ENCODE assay signal across 10 cellular contexts in genomic region chr1:1281533-1282321, GRCh38. TPM values are rescaled to one million over a fixed set of nuclear protein-coding genes. Genes with fewer than 3 reads are reported as not detected.
DNase-seq lines count a peak whose midpoint lies in the region; ATAC-seq, FAIRE-seq and TF ChIP-seq lines count a peak whose summit lies in the region.
"Had no signal": no experiment of that assay in that cellular context is flagged by ENCODE, and none has a peak within 500 bp of the region (broad histone marks: within the 10 kb centered on the region; RNA-seq: fewer than 3 reads in every experiment).

No MANE protein-coding gene starts in this region.

- H3K36me3 ChIP-seq in bronchial epithelial cell (ENCODE audit: control insufficient read depth, insufficient read depth, low read length) (no peaks in the 10 kb centered on the region), lower lobe of right lung (no peaks in the 10 kb centered on the region), HAP-1 (replicated peaks) (no peaks in the 10 kb centered on the region)

- no peak overlapping the region for H3K4me3 ChIP-seq in bronchial epithelial cell (ENCODE audit: low read depth, low read length)
- H3K4me3 ChIP-seq in lower lobe of right lung = no peak overlapping the region
- H3K4me3 ChIP-seq in HAP-1 = no peak overlapping the region

- no peak overlapping the region for H3K4me3 Mint-ChIP-seq in activated CD8-positive, alpha-beta memory T cell treated with anti-CD3 and anti-CD28 coated beads, Interleukin-2, amount 10 ng/mL, durations not matched to agents 7 days and 5 days

- DNase-seq in CD1c-positive myeloid dendritic cell (ENCODE audit: extremely low spot score) (peak; percentile 27), HT-29 (ENCODE audit: low spot score) (peak; percentile 58), bronchial epithelial cell (ENCODE audit: low read depth) (peak; percentile 76), lower lobe of right lung (peak; percentile 84), D721Med (ENCODE audit: insufficient read length, low spot score) (no peak), HAP-1 (ENCODE audit: low spot score in 2 of 2) (no peak)
- no peak for DNase-seq in activated CD8-positive, alpha-beta memory T cell treated with anti-CD3 and anti-CD28 coated beads, Interleukin-2, amount 10 ng/mL, durations not matched to agents 7 days and 5 days
- DNase-seq: activated CD8-positive, alpha-beta memory T cell treated with anti-CD3 and anti-CD28 coated beads, Interleukin-2, amount 50 U/mL, for 4 hours; nucleus accumbens had no signal

- in situ Hi-C loops in HAP-1 (cut with MboI; ENCODE audit: low sequenced_read_pairs) = no loop called here

- H3K4me1 ChIP-seq in lower lobe of right lung = peaks cover 5% of the 10 kb centered on the region
- H3K4me1 ChIP-seq in HAP-1 = no peaks in the 10 kb centered on the region

- H3K27me3 Mint-ChIP-seq in activated CD8-positive, alpha-beta memory T cell treated with anti-CD3 and anti-CD28 coated beads, Interleukin-2, amount 10 ng/mL, durations not matched to agents 7 days and 5 days = no peaks in the 10 kb centered on the region

- no peak for TF ChIP-seq CTCF in bronchial epithelial cell (IDR thresholded peaks at IDR 0.05; ENCODE audit: insufficient read depth, low read length, severe bottlenecking)
- TF ChIP-seq CTCF in lower lobe of right lung (IDR thresholded peaks at IDR 0.05) = no peak
- no peak for TF ChIP-seq CTCF in D721Med (IDR thresholded peaks at IDR 0.05; ENCODE audit: insufficient read depth, missing control alignments)

- CTCF ChIA-PET in activated CD8-positive, alpha-beta memory T cell treated with anti-CD3 and anti-CD28 coated beads, Interleukin-2, amount 10 ng/mL, durations not matched to agents 7 days and 5 days (lab: Charles Lee) = interaction anchor here (0.9 to 1.5 kb wide), 2 partner anchors 11 to 31 kb away, joined by 3 to 4 read pairs; no protein-coding TSS in a partner anchor

- no peaks in the 10 kb centered on the region for H3K9me3 Mint-ChIP-seq in activated CD8-positive, alpha-beta memory T cell treated with anti-CD3 and anti-CD28 coated beads, Interleukin-2, amount 10 ng/mL, durations not matched to agents 7 days and 5 days (ENCODE audit: low read depth)

- H3K9me3 ChIP-seq in lower lobe of right lung (no peaks in the 10 kb centered on the region), HAP-1 (peaks cover under 1% of the 10 kb centered on the region; the same call in 1 of the 2 replicates)

- H3K27ac Mint-ChIP-seq in activated CD8-positive, alpha-beta memory T cell treated with anti-CD3 and anti-CD28 coated beads, Interleukin-2, amount 10 ng/mL, durations not matched to agents 7 days and 5 days = no peak overlapping the region

- ATAC-seq in lower lobe of right lung = peak; percentile 75 to 81
- ATAC-seq in activated CD8-positive, alpha-beta memory T cell treated with anti-CD3 and anti-CD28 coated beads, Interleukin-2, amount 10 ng/mL, durations not matched to agents 7 days and 5 days = no peak
- ATAC-seq in GM21528 (IDR thresholded peaks at IDR 0.05; ENCODE audit: low FRiP score, unreplicated experiment) = no peak

- intact Hi-C loops in lower lobe of right lung (cut with DNase I) = no loop called here

- no peaks in the 10 kb centered on the region for H3K27me3 ChIP-seq in bronchial epithelial cell (ENCODE audit: control insufficient read depth, insufficient read depth, low read length)
- peaks cover 19% of the 10 kb centered on the region for H3K27me3 ChIP-seq in lower lobe of right lung (ENCODE audit: low read depth)
- H3K27me3 ChIP-seq in HAP-1 (ENCODE audit: low read depth) = no peaks in the 10 kb centered on the region

- H3K36me3 Mint-ChIP-seq in activated CD8-positive, alpha-beta memory T cell treated with anti-CD3 and anti-CD28 coated beads, Interleukin-2, amount 10 ng/mL, durations not matched to agents 7 days and 5 days = no peaks in the 10 kb centered on the region

- H3K27ac ChIP-seq in lower lobe of right lung = no peak overlapping the region

- H3K4me1 Mint-ChIP-seq in activated CD8-positive, alpha-beta memory T cell treated with anti-CD3 and anti-CD28 coated beads, Interleukin-2, amount 10 ng/mL, durations not matched to agents 7 days and 5 days = no peaks in the 10 kb centered on the region

- peak; percentile 43 for FAIRE-seq in bronchial epithelial cell (lab: Jason Lieb, UNC)
- no peak for FAIRE-seq in D721Med (lab: Jason Lieb, UNC)

RNA-seq across cellular contexts. Expression of gene SCNN1D, which starts 1.5 kb away (rescaled TPM):
- 0.48 and 0.50 TPM in 2 replicates for total RNA-seq in HT-29 (2014; rRNA removed; shearing (Covaris generic))
- 0.26 and 0.51 TPM in 2 replicates for total RNA-seq in bronchial epithelial cell
- 4.3 TPM for total RNA-seq in lower lobe of right lung
- 1 to 10 TPM; 4.7 to 5.0 TPM for total RNA-seq in activated CD8-positive, alpha-beta memory T cell treated with anti-CD3 and anti-CD28 coated beads, Interleukin-2, amount 10 ng/mL, durations not matched to agents 7 days and 5 days

RNA-seq across cellular contexts. Expression of gene UBE2J2, which starts 8.1 kb away (rescaled TPM):
- total RNA-seq in HT-29 (2014; rRNA removed; shearing (Covaris generic)) = 93.1 and 94.4 TPM in 2 replicates
- 41.3 and 41.5 TPM in 2 replicates for total RNA-seq in bronchial epithelial cell
- total RNA-seq in lower lobe of right lung = 49.9 TPM
- 10 to 100 TPM; 71.3 to 83.3 TPM for total RNA-seq in activated CD8-positive, alpha-beta memory T cell treated with anti-CD3 and anti-CD28 coated beads, Interleukin-2, amount 10 ng/mL, durations not matched to agents 7 days and 5 days

RNA-seq across cellular contexts. Expression of gene ACAP3, which starts 26.0 kb away (rescaled TPM):
- total RNA-seq in HT-29 (2014; rRNA removed; shearing (Covaris generic)) = 104 and 113 TPM in 2 replicates
- total RNA-seq in bronchial epithelial cell (34.0 and 36.4 TPM in 2 replicates), lower lobe of right lung (50.6 TPM)
- total RNA-seq in activated CD8-positive, alpha-beta memory T cell treated with anti-CD3 and anti-CD28 coated beads, Interleukin-2, amount 10 ng/mL, durations not matched to agents 7 days and 5 days = 10 to 100 TPM; 71.7 to 99.9 TPM

RNA-seq across cellular contexts. Expression of gene PUSL1, which starts 26.7 kb away (rescaled TPM):
- 152 and 157 TPM in 2 replicates for total RNA-seq in HT-29 (2014; rRNA removed; shearing (Covaris generic))
- total RNA-seq in bronchial epithelial cell = 15.6 and 20.8 TPM in 2 replicates
- total RNA-seq in lower lobe of right lung = 16.2 TPM
- 10 to 100 TPM; 26.3 to 27.2 TPM for total RNA-seq in activated CD8-positive, alpha-beta memory T cell treated with anti-CD3 and anti-CD28 coated beads, Interleukin-2, amount 10 ng/mL, durations not matched to agents 7 days and 5 days

RNA-seq across cellular contexts. Expression of gene C1QTNF12, which starts 35.2 kb away (rescaled TPM):
- 4.1 and 6.0 TPM in 2 replicates for total RNA-seq in HT-29 (2014; rRNA removed; shearing (Covaris generic))
- 1.3 and 2.7 TPM in 2 replicates for total RNA-seq in bronchial epithelial cell
- 1.2 TPM for total RNA-seq in lower lobe of right lung
- total RNA-seq in activated CD8-positive, alpha-beta memory T cell treated with anti-CD3 and anti-CD28 coated beads, Interleukin-2, amount 10 ng/mL, durations not matched to agents 7 days and 5 days = 1 to 10 TPM; 2.0 to 2.6 TPM

Comparison
In these comparisons a context has a peak if more than half of its experiments do, and no peak if none do; other contexts are left out.
1. DNase-seq: peak in CD1c-positive myeloid dendritic cell (single experiment), HT-29 (single experiment), bronchial epithelial cell (single experiment) and lower lobe of right lung (single experiment); none in activated CD8-positive, alpha-beta memory T cell treated with anti-CD3 and anti-CD28 coated beads, Interleukin-2, amount 10 ng/mL, durations not matched to agents 7 days and 5 days (single experiment), D721Med (single experiment) and HAP-1 (0 of 2).
2. ATAC-seq: peak in lower lobe of right lung (2 of 2); none in activated CD8-positive, alpha-beta memory T cell treated with anti-CD3 and anti-CD28 coated beads, Interleukin-2, amount 10 ng/mL, durations not matched to agents 7 days and 5 days (single experiment) and GM21528 (single experiment).